8 cellular contexts compared by ENCODE assay signal in the genomic region with DNA sequence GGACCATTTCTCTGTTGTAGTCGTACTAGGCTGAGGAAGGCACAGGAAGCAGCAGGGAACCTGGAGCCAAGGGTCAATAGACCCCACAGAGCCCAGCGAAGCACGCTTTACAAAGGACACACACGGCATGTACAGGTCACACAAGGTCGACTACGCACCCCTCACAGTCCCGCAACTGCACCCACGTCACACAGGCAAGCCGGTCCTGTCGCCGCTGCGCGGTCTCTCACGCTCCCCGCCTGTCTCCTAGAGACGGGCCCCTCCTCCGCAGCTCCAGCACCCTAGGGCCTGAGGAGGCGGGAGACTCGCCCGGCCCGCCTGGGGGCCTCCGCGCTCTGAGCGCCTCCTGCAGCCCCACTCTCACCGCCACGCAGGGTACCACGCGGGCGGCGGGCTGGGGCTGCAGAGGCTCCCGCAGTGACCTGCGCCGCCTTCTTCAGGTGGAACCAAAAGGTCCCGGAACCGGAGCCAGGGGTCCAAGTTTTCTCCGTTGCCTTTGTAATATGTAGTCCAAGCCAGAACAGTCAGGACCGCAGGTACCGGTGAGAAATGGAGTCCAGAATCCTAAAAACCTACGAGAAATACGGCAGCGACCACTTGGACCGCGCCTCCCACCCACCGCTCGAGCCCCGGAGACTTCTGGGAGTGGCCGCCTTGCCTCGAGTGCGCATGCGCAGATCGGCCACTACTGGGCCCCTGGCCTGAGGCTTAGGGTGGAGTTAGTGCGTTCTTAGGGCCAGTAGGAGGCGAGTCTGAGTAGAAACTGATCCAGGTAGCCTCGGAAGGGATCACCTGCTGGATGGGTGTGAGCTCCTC.
DNase-seq lines count a peak whose midpoint lies in the region; ATAC-seq lines count a peak whose summit lies in the region.

A gene (minus strand): TSS at position 651 of the 816 bp plus-strand sequence. CDS start 8,143 bp downstream, outside the sequence.

- H3K27me3 ChIP-seq in layer of hippocampus (ENCODE audit: control insufficient read depth, insufficient read depth, low read length) = no peaks in the 10 kb centered on the region

- H3K27ac ChIP-seq in cingulate gyrus (ENCODE audit: low read depth, low read length) (peak within 1 kb of the TSS; percentile 83), layer of hippocampus (ENCODE audit: low read depth, low read length) (peak within 1 kb of the TSS; percentile 75)

- ATAC-seq in GM18520 (IDR thresholded peaks at IDR 0.05; ENCODE audit: unreplicated experiment) = peak; percentile 61
- peak; percentile 82 for ATAC-seq in HG03064 (IDR thresholded peaks at IDR 0.05; ENCODE audit: low read depth, unreplicated experiment)

- DNase-seq in 8988T (peak; percentile 95), NCI-H2196 (lab: John Stamatoyannopoulos, UW; ENCODE audit: unreplicated experiment) (peak; percentile 84)
- DNase-seq in activated CD4-positive, alpha-beta T cell treated with anti-CD3 and anti-CD28 coated beads for 24 hours (ENCODE audit: low read depth in 2 of 2) = peak; percentile 72 to 73
- DNase-seq in stimulated activated CD4-positive, alpha-beta T cell treated with anti-CD3 and anti-CD28 coated beads, Interleukin-1b, Interleukin-23, amount 100 ng/mL, for 24 hours (ENCODE audit: low read depth in 4 of 4, low spot score in 1 of 4) = peak; percentile 68 to 80 (median 76)

Comparison
In these comparisons a context has a peak if more than half of its experiments do, and no peak if none do; other contexts are left out.
1. Peak in every context shown above with its lines: DNase-seq, ATAC-seq and H3K27ac ChIP-seq.